In genomic region chr2:176385219-176385618, GRCh38 we compare ENCODE assay signal across 33 cellular contexts.
"Had no signal": no experiment of that assay in that cellular context is flagged by ENCODE, and none has a peak within 500 bp of the region (broad histone marks: within the 10 kb centered on the region; RNA-seq: fewer than 3 reads in every experiment).

No MANE protein-coding gene starts in this region.

- H3K4me1 ChIP-seq: adrenal gland, body of pancreas, esophagus muscularis mucosa, foreskin keratinocyte, gastrocnemius medialis had no signal

- ATAC-seq: activated CD4-positive, CD25-positive, alpha-beta regulatory T cell treated with anti-CD3 and anti-CD28 coated beads, Interleukin-2, amount 50 U/mL, for 24 hours; activated CD8-positive, alpha-beta T cell treated with anti-CD3 and anti-CD28 coated beads for 36 hours; activated naive CD8-positive, alpha-beta T cell treated with anti-CD3 and anti-CD28 coated beads, Interleukin-2, amount 50 U/mL, for 24 hours; body of pancreas; effector memory CD8-positive, alpha-beta T cell; foreskin keratinocyte; gastrocnemius medialis; heart left ventricle; T-helper 17 cell had no signal

- FAIRE-seq: colon had no signal

- H3K36me3 ChIP-seq: adrenal gland, esophagus muscularis mucosa, gastrocnemius medialis, heart left ventricle, WERI-Rb-1 had no signal

- H3K27me3 ChIP-seq: adrenal gland, body of pancreas, esophagus muscularis mucosa, gastrocnemius medialis, heart left ventricle had no signal

- H3K27ac ChIP-seq: adrenal gland, body of pancreas, esophagus muscularis mucosa, foreskin keratinocyte, gastrocnemius medialis, heart left ventricle, WERI-Rb-1 had no signal

- H3K4me3 ChIP-seq: adrenal gland, body of pancreas, esophagus muscularis mucosa, gastrocnemius medialis, heart left ventricle had no signal

- H3K9me3 ChIP-seq: adrenal gland, gastrocnemius medialis had no signal

- DNase-seq: activated B cell treated with CpG ODN at 0.5 μM for 24 hours; activated CD4-positive, alpha-beta T cell treated with anti-CD3 and anti-CD28 coated beads for 48 hours; activated CD4-positive, alpha-beta T cell treated with anti-CD3 and anti-CD28 coated beads, Interleukin-2, amount 50 U/mL, for 1 hour; activated CD4-positive, alpha-beta T cell treated with anti-CD3 and anti-CD28 coated beads, Interleukin-2, amount 50 U/mL, for 48 hours; activated CD8-positive, alpha-beta memory T cell treated with anti-CD3 and anti-CD28 coated beads for 24 hours; activated CD8-positive, alpha-beta memory T cell treated with anti-CD3 and anti-CD28 coated beads, Interleukin-2, amount 50 U/mL, for 4 hours; activated CD8-positive, alpha-beta T cell treated with anti-CD3 and anti-CD28 coated beads for 36 hours; activated effector memory CD4-positive, alpha-beta T cell treated with anti-CD3 and anti-CD28 coated beads, Interleukin-2, amount 50 U/mL, for 16 hours; activated naive CD4-positive, alpha-beta T cell treated with anti-CD3 and anti-CD28 coated beads for 36 hours; activated naive CD8-positive, alpha-beta T cell treated with anti-CD3 and anti-CD28 coated beads for 36 hours; activated naive CD8-positive, alpha-beta T cell treated with anti-CD3 and anti-CD28 coated beads, Interleukin-2, amount 50 U/mL, for 24 hours; activated T-cell treated with anti-CD3 and anti-CD28 coated beads, Interleukin-2, amount 50 U/mL, for 1 hour; activated T-cell treated with anti-CD3 and anti-CD28 coated beads, Interleukin-2, amount 50 U/mL, for 48 hours; adrenal gland; amygdala; aorta; body of pancreas; caudate nucleus; cortex of kidney; dermis blood vessel endothelial cell; effector CD4-positive, alpha-beta T cell; effector memory CD8-positive, alpha-beta T cell; erythroblast; foreskin keratinocyte; gastrocnemius medialis; glutamatergic neuron; heart left ventricle; T-helper 17 cell; T1000; WERI-Rb-1 had no signal
